In the genomic region with DNA sequence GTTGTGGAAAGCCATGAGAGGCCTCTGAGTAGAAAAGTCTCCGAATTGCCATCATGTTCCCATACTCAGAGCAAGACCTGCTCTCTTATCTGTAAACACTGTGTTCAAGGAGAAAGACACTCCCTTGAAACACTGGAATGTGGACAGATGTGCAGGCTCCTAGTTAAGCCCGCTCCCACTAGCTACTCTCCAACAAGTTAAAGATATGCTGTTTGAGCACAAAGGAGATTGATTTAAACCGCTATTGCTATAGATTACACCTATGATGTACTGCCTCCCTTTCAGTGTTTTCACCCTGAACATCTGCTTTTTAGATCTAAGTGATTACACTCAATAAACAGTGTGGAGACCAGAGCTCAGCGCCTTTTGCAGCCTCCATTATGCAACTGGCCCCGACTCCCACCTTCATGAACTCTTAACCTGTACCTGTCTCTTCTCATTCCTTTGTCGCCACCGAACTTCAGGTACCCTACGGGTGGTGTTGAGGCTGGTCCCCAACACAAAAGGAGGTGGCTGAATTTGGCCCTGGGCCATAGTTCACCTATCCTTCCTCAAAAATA, we compare ENCODE assay signal across 1 cellular context.
TF ChIP-seq lines count a peak whose summit lies in the region.

No MANE protein-coding gene starts in this region.

TF ChIP-seq in HepG2, 621 proteins besides CTCF, POLR2A, EP300 and RAD21 (continued from another document and continues in another):
- TF ChIP-seq, protein P1, sequence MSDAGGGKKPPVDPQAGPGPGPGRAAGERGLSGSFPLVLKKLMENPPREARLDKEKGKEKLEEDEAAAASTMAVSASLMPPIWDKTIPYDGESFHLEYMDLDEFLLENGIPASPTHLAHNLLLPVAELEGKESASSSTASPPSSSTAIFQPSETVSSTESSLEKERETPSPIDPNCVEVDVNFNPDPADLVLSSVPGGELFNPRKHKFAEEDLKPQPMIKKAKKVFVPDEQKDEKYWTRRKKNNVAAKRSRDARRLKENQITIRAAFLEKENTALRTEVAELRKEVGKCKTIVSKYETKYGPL (CRISPR knock-in tag; IDR thresholded peaks at IDR 0.05), result peak; percentile 45; the same call in 1 of the 2 replicates
- TF ChIP-seq ZNF432 (CRISPR knock-in tag; IDR thresholded peaks at IDR 0.05; ENCODE audit: borderline replicate concordance), result no peak
- TF ChIP-seq SAP130 (CRISPR knock-in tag; IDR thresholded peaks at IDR 0.05; ENCODE audit: low read depth), result peak; percentile 37; the same call in 1 of the 2 replicates
- TF ChIP-seq, protein P2, sequence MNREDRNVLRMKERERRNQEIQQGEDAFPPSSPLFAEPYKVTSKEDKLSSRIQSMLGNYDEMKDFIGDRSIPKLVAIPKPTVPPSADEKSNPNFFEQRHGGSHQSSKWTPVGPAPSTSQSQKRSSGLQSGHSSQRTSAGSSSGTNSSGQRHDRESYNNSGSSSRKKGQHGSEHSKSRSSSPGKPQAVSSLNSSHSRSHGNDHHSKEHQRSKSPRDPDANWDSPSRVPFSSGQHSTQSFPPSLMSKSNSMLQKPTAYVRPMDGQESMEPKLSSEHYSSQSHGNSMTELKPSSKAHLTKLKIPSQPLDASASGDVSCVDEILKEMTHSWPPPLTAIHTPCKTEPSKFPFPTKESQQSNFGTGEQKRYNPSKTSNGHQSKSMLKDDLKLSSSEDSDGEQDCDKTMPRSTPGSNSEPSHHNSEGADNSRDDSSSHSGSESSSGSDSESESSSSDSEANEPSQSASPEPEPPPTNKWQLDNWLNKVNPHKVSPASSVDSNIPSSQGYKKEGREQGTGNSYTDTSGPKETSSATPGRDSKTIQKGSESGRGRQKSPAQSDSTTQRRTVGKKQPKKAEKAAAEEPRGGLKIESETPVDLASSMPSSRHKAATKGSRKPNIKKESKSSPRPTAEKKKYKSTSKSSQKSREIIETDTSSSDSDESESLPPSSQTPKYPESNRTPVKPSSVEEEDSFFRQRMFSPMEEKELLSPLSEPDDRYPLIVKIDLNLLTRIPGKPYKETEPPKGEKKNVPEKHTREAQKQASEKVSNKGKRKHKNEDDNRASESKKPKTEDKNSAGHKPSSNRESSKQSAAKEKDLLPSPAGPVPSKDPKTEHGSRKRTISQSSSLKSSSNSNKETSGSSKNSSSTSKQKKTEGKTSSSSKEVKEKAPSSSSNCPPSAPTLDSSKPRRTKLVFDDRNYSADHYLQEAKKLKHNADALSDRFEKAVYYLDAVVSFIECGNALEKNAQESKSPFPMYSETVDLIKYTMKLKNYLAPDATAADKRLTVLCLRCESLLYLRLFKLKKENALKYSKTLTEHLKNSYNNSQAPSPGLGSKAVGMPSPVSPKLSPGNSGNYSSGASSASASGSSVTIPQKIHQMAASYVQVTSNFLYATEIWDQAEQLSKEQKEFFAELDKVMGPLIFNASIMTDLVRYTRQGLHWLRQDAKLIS (CRISPR knock-in tag; IDR thresholded peaks at IDR 0.05), result no peak
- TF ChIP-seq, protein P3, sequence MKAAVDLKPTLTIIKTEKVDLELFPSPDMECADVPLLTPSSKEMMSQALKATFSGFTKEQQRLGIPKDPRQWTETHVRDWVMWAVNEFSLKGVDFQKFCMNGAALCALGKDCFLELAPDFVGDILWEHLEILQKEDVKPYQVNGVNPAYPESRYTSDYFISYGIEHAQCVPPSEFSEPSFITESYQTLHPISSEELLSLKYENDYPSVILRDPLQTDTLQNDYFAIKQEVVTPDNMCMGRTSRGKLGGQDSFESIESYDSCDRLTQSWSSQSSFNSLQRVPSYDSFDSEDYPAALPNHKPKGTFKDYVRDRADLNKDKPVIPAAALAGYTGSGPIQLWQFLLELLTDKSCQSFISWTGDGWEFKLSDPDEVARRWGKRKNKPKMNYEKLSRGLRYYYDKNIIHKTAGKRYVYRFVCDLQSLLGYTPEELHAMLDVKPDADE (CRISPR knock-in tag; IDR thresholded peaks at IDR 0.05), result no peak
- no peak for TF ChIP-seq ZNF552 (CRISPR knock-in tag; IDR thresholded peaks at IDR 0.05; ENCODE audit: borderline replicate concordance)
- TF ChIP-seq EED (CRISPR knock-in tag; IDR thresholded peaks at IDR 0.05), result no peak
- TF ChIP-seq, protein P4, sequence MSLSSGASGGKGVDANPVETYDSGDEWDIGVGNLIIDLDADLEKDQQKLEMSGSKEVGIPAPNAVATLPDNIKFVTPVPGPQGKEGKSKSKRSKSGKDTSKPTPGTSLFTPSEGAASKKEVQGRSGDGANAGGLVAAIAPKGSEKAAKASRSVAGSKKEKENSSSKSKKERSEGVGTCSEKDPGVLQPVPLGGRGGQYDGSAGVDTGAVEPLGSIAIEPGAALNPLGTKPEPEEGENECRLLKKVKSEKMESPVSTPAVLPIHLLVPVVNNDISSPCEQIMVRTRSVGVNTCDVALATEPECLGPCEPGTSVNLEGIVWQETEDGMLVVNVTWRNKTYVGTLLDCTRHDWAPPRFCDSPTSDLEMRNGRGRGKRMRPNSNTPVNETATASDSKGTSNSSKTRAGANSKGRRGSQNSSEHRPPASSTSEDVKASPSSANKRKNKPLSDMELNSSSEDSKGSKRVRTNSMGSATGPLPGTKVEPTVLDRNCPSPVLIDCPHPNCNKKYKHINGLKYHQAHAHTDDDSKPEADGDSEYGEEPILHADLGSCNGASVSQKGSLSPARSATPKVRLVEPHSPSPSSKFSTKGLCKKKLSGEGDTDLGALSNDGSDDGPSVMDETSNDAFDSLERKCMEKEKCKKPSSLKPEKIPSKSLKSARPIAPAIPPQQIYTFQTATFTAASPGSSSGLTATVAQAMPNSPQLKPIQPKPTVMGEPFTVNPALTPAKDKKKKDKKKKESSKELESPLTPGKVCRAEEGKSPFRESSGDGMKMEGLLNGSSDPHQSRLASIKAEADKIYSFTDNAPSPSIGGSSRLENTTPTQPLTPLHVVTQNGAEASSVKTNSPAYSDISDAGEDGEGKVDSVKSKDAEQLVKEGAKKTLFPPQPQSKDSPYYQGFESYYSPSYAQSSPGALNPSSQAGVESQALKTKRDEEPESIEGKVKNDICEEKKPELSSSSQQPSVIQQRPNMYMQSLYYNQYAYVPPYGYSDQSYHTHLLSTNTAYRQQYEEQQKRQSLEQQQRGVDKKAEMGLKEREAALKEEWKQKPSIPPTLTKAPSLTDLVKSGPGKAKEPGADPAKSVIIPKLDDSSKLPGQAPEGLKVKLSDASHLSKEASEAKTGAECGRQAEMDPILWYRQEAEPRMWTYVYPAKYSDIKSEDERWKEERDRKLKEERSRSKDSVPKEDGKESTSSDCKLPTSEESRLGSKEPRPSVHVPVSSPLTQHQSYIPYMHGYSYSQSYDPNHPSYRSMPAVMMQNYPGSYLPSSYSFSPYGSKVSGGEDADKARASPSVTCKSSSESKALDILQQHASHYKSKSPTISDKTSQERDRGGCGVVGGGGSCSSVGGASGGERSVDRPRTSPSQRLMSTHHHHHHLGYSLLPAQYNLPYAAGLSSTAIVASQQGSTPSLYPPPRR (CRISPR knock-in tag; IDR thresholded peaks at IDR 0.05; ENCODE audit: borderline replicate concordance), result peak; percentile 49
- no peak for TF ChIP-seq ZSCAN22 (CRISPR knock-in tag; IDR thresholded peaks at IDR 0.05)
- no peak for TF ChIP-seq PHB2 (IDR thresholded peaks at IDR 0.05; ENCODE audit: partially characterized antibody)
- TF ChIP-seq TAF1 (CRISPR knock-in tag; IDR thresholded peaks at IDR 0.05), result no peak
- TF ChIP-seq POLR2AphosphoS5 (IDR thresholded peaks at IDR 0.05; ENCODE audit: low read depth, low read length), result no peak
- TF ChIP-seq PITX1 (CRISPR knock-in tag; IDR thresholded peaks at IDR 0.05), result no peak
- no peak for TF ChIP-seq CENPT (CRISPR knock-in tag; IDR thresholded peaks at IDR 0.05; ENCODE audit: low read depth)
- TF ChIP-seq BCL6 (CRISPR knock-in tag; IDR thresholded peaks at IDR 0.05), result no peak
- peak; percentile 39 for TF ChIP-seq ZEB1 (IDR thresholded peaks at IDR 0.05; ENCODE audit: insufficient replicate concordance, low read depth)
- TF ChIP-seq MXD4 (CRISPR knock-in tag; IDR thresholded peaks at IDR 0.05), result no peak
- no peak for TF ChIP-seq GABPB1 (CRISPR knock-in tag; IDR thresholded peaks at IDR 0.05)
- TF ChIP-seq ATAD3A (CRISPR knock-in tag; IDR thresholded peaks at IDR 0.05), result no peak
- TF ChIP-seq MATR3 (CRISPR knock-in tag; IDR thresholded peaks at IDR 0.05), result no peak
- TF ChIP-seq ARNTL (CRISPR knock-in tag; IDR thresholded peaks at IDR 0.05), result no peak
- TF ChIP-seq, protein P5, sequence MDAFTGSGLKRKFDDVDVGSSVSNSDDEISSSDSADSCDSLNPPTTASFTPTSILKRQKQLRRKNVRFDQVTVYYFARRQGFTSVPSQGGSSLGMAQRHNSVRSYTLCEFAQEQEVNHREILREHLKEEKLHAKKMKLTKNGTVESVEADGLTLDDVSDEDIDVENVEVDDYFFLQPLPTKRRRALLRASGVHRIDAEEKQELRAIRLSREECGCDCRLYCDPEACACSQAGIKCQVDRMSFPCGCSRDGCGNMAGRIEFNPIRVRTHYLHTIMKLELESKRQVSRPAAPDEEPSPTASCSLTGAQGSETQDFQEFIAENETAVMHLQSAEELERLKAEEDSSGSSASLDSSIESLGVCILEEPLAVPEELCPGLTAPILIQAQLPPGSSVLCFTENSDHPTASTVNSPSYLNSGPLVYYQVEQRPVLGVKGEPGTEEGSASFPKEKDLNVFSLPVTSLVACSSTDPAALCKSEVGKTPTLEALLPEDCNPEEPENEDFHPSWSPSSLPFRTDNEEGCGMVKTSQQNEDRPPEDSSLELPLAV (CRISPR knock-in tag; conservative IDR thresholded peaks at IDR 0.05; ENCODE audit: low read depth), result no peak
- no peak for TF ChIP-seq JUND (CRISPR knock-in tag; IDR thresholded peaks at IDR 0.05)
- no peak for TF ChIP-seq MEF2D (CRISPR knock-in tag; IDR thresholded peaks at IDR 0.05)
- no peak for TF ChIP-seq ZNF790 (CRISPR knock-in tag; IDR thresholded peaks at IDR 0.05; ENCODE audit: borderline replicate concordance)
- TF ChIP-seq, protein P6, sequence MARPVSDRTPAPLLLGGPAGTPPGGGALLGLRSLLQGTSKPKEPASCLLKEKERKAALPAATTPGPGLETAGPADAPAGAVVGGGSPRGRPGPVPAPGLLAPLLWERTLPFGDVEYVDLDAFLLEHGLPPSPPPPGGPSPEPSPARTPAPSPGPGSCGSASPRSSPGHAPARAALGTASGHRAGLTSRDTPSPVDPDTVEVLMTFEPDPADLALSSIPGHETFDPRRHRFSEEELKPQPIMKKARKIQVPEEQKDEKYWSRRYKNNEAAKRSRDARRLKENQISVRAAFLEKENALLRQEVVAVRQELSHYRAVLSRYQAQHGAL (CRISPR knock-in tag; IDR thresholded peaks at IDR 0.05; ENCODE audit: not compliant biosample characterization), result no peak
- 0 out of 2 replicates have a peak, but pooled peaks have one; percentile 24 for TF ChIP-seq ZBTB38 (CRISPR knock-in tag; IDR thresholded peaks at IDR 0.05)
- TF ChIP-seq, protein P7, sequence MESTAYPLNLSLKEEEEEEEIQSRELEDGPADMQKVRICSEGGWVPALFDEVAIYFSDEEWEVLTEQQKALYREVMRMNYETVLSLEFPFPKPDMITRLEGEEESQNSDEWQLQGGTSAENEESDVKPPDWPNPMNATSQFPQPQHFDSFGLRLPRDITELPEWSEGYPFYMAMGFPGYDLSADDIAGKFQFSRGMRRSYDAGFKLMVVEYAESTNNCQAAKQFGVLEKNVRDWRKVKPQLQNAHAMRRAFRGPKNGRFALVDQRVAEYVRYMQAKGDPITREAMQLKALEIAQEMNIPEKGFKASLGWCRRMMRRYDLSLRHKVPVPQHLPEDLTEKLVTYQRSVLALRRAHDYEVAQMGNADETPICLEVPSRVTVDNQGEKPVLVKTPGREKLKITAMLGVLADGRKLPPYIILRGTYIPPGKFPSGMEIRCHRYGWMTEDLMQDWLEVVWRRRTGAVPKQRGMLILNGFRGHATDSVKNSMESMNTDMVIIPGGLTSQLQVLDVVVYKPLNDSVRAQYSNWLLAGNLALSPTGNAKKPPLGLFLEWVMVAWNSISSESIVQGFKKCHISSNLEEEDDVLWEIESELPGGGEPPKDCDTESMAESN (CRISPR knock-in tag; conservative IDR thresholded peaks at IDR 0.05), result no peak
- no peak for TF ChIP-seq TARDBP (CRISPR knock-in tag; IDR thresholded peaks at IDR 0.05)
- TF ChIP-seq U2AF2 (IDR thresholded peaks at IDR 0.05; ENCODE audit: low read depth, low read length), result no peak
- TF ChIP-seq, protein P8, sequence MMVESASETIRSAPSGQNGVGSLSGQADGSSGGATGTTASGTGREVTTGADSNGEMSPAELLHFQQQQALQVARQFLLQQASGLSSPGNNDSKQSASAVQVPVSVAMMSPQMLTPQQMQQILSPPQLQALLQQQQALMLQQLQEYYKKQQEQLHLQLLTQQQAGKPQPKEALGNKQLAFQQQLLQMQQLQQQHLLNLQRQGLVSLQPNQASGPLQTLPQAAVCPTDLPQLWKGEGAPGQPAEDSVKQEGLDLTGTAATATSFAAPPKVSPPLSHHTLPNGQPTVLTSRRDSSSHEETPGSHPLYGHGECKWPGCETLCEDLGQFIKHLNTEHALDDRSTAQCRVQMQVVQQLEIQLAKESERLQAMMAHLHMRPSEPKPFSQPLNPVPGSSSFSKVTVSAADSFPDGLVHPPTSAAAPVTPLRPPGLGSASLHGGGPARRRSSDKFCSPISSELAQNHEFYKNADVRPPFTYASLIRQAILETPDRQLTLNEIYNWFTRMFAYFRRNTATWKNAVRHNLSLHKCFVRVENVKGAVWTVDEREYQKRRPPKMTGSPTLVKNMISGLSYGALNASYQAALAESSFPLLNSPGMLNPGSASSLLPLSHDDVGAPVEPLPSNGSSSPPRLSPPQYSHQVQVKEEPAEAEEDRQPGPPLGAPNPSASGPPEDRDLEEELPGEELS (CRISPR knock-in tag; IDR thresholded peaks at IDR 0.05), result no peak; the same call in 1 of the 2 replicates
- 0 out of 2 replicates have a peak, but pooled peaks have one; percentile 13 for TF ChIP-seq MED1 (CRISPR knock-in tag; IDR thresholded peaks at IDR 0.05)
- TF ChIP-seq ELF3 (CRISPR knock-in tag; IDR thresholded peaks at IDR 0.05), result no peak
- TF ChIP-seq, protein P9, sequence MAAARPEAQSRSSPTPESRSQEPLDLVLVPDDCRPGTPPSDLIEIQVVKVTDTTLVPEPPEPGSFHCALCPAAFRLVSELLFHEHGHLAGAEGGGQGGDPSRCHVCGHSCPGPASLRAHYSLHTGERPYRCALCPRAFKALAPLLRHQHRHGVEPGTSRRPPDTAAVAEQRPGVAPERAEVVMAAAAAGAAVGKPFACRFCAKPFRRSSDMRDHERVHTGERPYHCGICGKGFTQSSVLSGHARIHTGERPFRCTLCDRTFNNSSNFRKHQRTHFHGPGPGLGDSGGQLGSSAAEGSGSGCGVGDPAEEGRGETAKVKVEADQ (CRISPR knock-in tag; IDR thresholded peaks at IDR 0.05; ENCODE audit: borderline replicate concordance), result no peak
- TF ChIP-seq ZNF772 (CRISPR knock-in tag; IDR thresholded peaks at IDR 0.05), result no peak
- TF ChIP-seq PCBP1 (IDR thresholded peaks at IDR 0.05; ENCODE audit: borderline replicate concordance, low read depth, low read length), result no peak
- TF ChIP-seq, protein P10, sequence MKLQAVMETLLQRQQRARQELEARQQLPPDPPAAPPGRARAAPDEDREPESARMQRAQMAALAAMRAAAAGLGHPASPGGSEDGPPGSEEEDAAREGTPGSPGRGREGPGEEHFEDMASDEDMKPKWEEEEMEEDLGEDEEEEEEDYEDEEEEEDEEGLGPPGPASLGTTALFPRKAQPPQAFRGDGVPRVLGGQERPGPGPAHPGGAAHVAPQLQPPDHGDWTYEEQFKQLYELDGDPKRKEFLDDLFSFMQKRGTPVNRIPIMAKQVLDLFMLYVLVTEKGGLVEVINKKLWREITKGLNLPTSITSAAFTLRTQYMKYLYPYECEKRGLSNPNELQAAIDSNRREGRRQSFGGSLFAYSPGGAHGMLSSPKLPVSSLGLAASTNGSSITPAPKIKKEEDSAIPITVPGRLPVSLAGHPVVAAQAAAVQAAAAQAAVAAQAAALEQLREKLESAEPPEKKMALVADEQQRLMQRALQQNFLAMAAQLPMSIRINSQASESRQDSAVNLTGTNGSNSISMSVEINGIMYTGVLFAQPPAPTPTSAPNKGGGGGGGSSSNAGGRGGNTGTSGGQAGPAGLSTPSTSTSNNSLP (IDR thresholded peaks at IDR 0.05; ENCODE audit: low read depth, low read length), result no peak
- no peak for TF ChIP-seq SMARCC2 (IDR thresholded peaks at IDR 0.05)
- TF ChIP-seq ATM (IDR thresholded peaks at IDR 0.05; ENCODE audit: borderline replicate concordance), result no peak
- no peak for TF ChIP-seq ARHGAP35 (CRISPR knock-in tag; IDR thresholded peaks at IDR 0.05; ENCODE audit: borderline replicate concordance)
- no peak for TF ChIP-seq MZF1 (CRISPR knock-in tag; IDR thresholded peaks at IDR 0.05; ENCODE audit: borderline replicate concordance)
- TF ChIP-seq ZNF589 (CRISPR knock-in tag; conservative IDR thresholded peaks at IDR 0.05), result no peak
